19 cellular contexts compared by ENCODE assay signal in genomic region chr22:36599771-36600170, GRCh38.
DNase-seq lines count a peak whose midpoint lies in the region; ATAC-seq and TF ChIP-seq lines count a peak whose summit lies in the region.
"Had no signal": no experiment of that assay in that cellular context is flagged by ENCODE, and none has a peak within 500 bp of the region (broad histone marks: within the 10 kb centered on the region; RNA-seq: fewer than 3 reads in every experiment).

No MANE protein-coding gene starts in this region.

- intact Hi-C loops in upper lobe of right lung (cut with DNase I), result no loop called here

- H3K27me3 ChIP-seq in endodermal cell (ENCODE audit: control insufficient read depth, insufficient read depth, low read length, poor library complexity, severe bottlenecking) (peaks cover 12% of the 10 kb centered on the region), upper lobe of right lung (peaks cover 20% of the 10 kb centered on the region)
- H3K27me3 ChIP-seq: BLaER1 had no signal

- no peak overlapping the region for H3K4me3 ChIP-seq in endodermal cell (ENCODE audit: low read length)
- H3K4me3 ChIP-seq in upper lobe of right lung, result no peak overlapping the region
- H3K4me3 ChIP-seq: BLaER1, GM23338 had no signal

- ATAC-seq in upper lobe of right lung, result no peak
- ATAC-seq in HG03159 (IDR thresholded peaks at IDR 0.05; ENCODE audit: unreplicated experiment), result no peak
- ATAC-seq: CD8-positive, alpha-beta T cell; GM23338; HCT116 had no signal

- peaks cover 6% of the 10 kb centered on the region for H3K27me3 Mint-ChIP-seq in endodermal cell (ENCODE audit: insufficient read depth)

- no peak overlapping the region for H3K4me3 Mint-ChIP-seq in endodermal cell
- H3K4me3 Mint-ChIP-seq: B cell; CD4-positive, CD25-positive, alpha-beta regulatory T cell; CD8-positive, alpha-beta T cell; GM23338; H9 had no signal

- WGBS in endodermal cell (ENCODE audit: insufficient coverage in 1 of 2, insufficient read length in 1 of 2), 2 experiments, result 85 to 91% methylated on average over 2 to 4 of the region's 4 CpGs

- H3K9ac ChIP-seq in endodermal cell (ENCODE audit: extremely low read depth, low read length, poor library complexity, severe bottlenecking), result no peak overlapping the region
- H3K9ac ChIP-seq: BLaER1 had no signal

- H3K27ac ChIP-seq in endodermal cell (ENCODE audit: low read depth, low read length) (no peak overlapping the region), upper lobe of right lung (no peak overlapping the region)
- H3K27ac ChIP-seq: 22Rv1, BLaER1, C4-2B had no signal

- H3K4me1 Mint-ChIP-seq in endodermal cell, result no peaks in the 10 kb centered on the region
- H3K4me1 Mint-ChIP-seq: B cell; CD4-positive, CD25-positive, alpha-beta regulatory T cell had no signal

- no peaks in the 10 kb centered on the region for H3K4me1 ChIP-seq in endodermal cell (ENCODE audit: control insufficient read depth, insufficient read depth, low read length)
- H3K4me1 ChIP-seq in upper lobe of right lung, result no peaks in the 10 kb centered on the region
- H3K4me1 ChIP-seq: BLaER1, Caco-2 had no signal

- TF ChIP-seq CTCF in endodermal cell (conservative IDR thresholded peaks at IDR 0.05) (no peak), upper lobe of right lung (IDR thresholded peaks at IDR 0.05) (no peak)

- H3K27ac Mint-ChIP-seq in endodermal cell, result no peak overlapping the region
- H3K27ac Mint-ChIP-seq: B cell; CD4-positive, CD25-positive, alpha-beta regulatory T cell; CD8-positive, alpha-beta T cell; GM23338 had no signal

- H3K36me3 Mint-ChIP-seq in endodermal cell (ENCODE audit: low read depth), result no peaks in the 10 kb centered on the region
- H3K36me3 Mint-ChIP-seq: CD4-positive, CD25-positive, alpha-beta regulatory T cell; CD8-positive, alpha-beta T cell had no signal

- no peaks in the 10 kb centered on the region for H3K9me3 Mint-ChIP-seq in endodermal cell
- H3K9me3 Mint-ChIP-seq: CD8-positive, alpha-beta T cell; GM23338; H9 had no signal

- H3K36me3 ChIP-seq in endodermal cell (ENCODE audit: control insufficient read depth, insufficient read depth, low read length) (no peaks in the 10 kb centered on the region), upper lobe of right lung (no peaks in the 10 kb centered on the region)
- H3K36me3 ChIP-seq: BLaER1 had no signal

- H3K9me3 ChIP-seq in endodermal cell (ENCODE audit: control insufficient read depth, low read length) (no peaks in the 10 kb centered on the region), upper lobe of right lung (no peaks in the 10 kb centered on the region)
- H3K9me3 ChIP-seq: BLaER1, Caco-2 had no signal

- DNase-seq in DMS 273 (lab: John Stamatoyannopoulos, UW; ENCODE audit: unreplicated experiment) (peak; percentile 15), DMS 273 treated with DMSO at 0.1 percent for 48 hours (lab: John Stamatoyannopoulos, UW) (no peak), endodermal cell (peak; percentile 29), upper lobe of right lung (peak; percentile 13), OCI-M1 (lab: John Stamatoyannopoulos, UW) (no peak)
- DNase-seq: Caco-2; CD4-positive, CD25-positive, alpha-beta regulatory T cell; CD8-positive, alpha-beta T cell; DMS53; DMS79 treated with DMSO at 0.1 percent for 48 hours; GF-D8; H9 had no signal

Comparison
In these comparisons a context has a peak if more than half of its experiments do, and no peak if none do; other contexts are left out.
1. DNase-seq: peak in DMS 273 (single experiment), endodermal cell (single experiment) and upper lobe of right lung (single experiment); none in DMS 273 treated with DMSO at 0.1 percent for 48 hours (single experiment) and OCI-M1 (single experiment).